In the genomic region with DNA sequence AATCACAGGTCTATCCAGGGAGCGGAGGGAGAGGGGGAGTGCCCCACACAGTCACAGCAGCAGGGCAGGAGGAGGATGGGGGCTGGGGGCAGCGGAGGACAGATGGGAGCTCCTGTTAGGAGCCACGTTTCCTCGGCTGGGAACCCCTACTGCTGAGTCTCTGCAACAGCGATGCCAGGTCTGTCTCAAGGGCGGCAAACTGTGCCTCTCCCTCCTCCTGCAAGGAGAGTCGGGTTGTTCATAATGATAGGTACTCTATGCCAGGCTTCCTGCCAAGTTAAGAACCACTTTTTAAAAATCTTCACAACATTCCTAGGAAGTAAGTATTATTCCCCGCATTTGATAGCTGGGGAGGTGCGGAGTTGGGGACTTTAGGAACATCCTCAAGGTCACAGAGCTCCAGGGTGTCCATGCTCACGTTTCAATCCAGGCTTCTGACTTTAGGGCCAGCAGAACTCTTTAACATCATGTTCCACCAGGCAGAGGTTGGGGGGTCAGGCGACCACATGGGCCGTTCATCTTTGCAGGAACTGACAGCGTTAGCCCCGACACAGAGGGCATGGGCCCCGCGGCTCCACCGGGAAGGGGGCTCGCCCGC, we compare ENCODE assay signal across 8 cellular contexts.
A peak's percentile ranks its signal among the peaks of the same experiment; 100 is the strongest.
DNase-seq lines count a peak whose midpoint lies in the region; ATAC-seq lines count a peak whose summit lies in the region.

No MANE protein-coding gene starts in this region.

- DNase-seq in NCI-H1436 (lab: John Stamatoyannopoulos, UW), result peak; percentile 63
- DNase-seq in NCI-H1436 treated with DMSO at 0.1 percent for 48 hours (lab: John Stamatoyannopoulos, UW), result no peak
- peak; percentile 67 for DNase-seq in NCI-H146 (lab: John Stamatoyannopoulos, UW)
- no peak for DNase-seq in adipocyte (ENCODE audit: low read depth)

- no peaks in the 10 kb centered on the region for H3K36me3 ChIP-seq in adipocyte (ENCODE audit: control insufficient read depth, insufficient read depth, low read length, severe bottlenecking)
- H3K36me3 ChIP-seq in iPS-18a (ENCODE audit: control insufficient read depth, low read depth, low read length), result no peaks in the 10 kb centered on the region

- H3K9ac ChIP-seq in adipocyte (ENCODE audit: low read length) (peak overlapping the region; percentile 83), iPS-18a (ENCODE audit: low read length) (peak overlapping the region; percentile 68)

- no peak overlapping the region for H3K27ac ChIP-seq in iPS-18a (ENCODE audit: low read length)
- H3K27ac ChIP-seq in skin epidermis, result peak overlapping the region; percentile 50 to 95 (median 90)

- peaks cover 9% of the 10 kb centered on the region for H3K4me1 ChIP-seq in adipocyte (ENCODE audit: control insufficient read depth, insufficient read depth, low read length)
- peaks cover 23% of the 10 kb centered on the region for H3K4me1 ChIP-seq in iPS-18a (ENCODE audit: control insufficient read depth, low read depth, low read length)

- ATAC-seq in HG03571 (IDR thresholded peaks at IDR 0.05; ENCODE audit: unreplicated experiment), result no peak
- ATAC-seq in GM19328 (IDR thresholded peaks at IDR 0.05; ENCODE audit: unreplicated experiment), result no peak

- H3K4me3 ChIP-seq in adipocyte (ENCODE audit: low read length) (peak overlapping the region; percentile 74), iPS-18a (ENCODE audit: low read length) (peak overlapping the region; percentile 51), skin epidermis (peak overlapping the region; percentile 42 to 66 (median 55))

- no peaks in the 10 kb centered on the region for H3K27me3 ChIP-seq in adipocyte (replicated peaks; ENCODE audit: control insufficient read depth, insufficient read depth, low read length)
- H3K27me3 ChIP-seq in iPS-18a (ENCODE audit: control insufficient read depth, insufficient read depth, low read length), result peaks cover 24% of the 10 kb centered on the region

- H3K9me3 ChIP-seq in adipocyte (ENCODE audit: control insufficient read depth, low read length) (no peaks in the 10 kb centered on the region), iPS-18a (ENCODE audit: control insufficient read depth, low read depth, low read length) (no peaks in the 10 kb centered on the region)

Comparison
In these comparisons a context has a peak if more than half of its experiments do, and no peak if none do; other contexts are left out.
1. DNase-seq: peak in NCI-H1436 (single experiment) and NCI-H146 (single experiment); none in NCI-H1436 treated with DMSO at 0.1 percent for 48 hours (single experiment) and adipocyte (single experiment).
2. Peak in every context shown above with its lines, with median percentiles within 50 percentile points of each other: H3K4me3 ChIP-seq.